2 cellular contexts compared by ENCODE assay signal in the genomic region with DNA sequence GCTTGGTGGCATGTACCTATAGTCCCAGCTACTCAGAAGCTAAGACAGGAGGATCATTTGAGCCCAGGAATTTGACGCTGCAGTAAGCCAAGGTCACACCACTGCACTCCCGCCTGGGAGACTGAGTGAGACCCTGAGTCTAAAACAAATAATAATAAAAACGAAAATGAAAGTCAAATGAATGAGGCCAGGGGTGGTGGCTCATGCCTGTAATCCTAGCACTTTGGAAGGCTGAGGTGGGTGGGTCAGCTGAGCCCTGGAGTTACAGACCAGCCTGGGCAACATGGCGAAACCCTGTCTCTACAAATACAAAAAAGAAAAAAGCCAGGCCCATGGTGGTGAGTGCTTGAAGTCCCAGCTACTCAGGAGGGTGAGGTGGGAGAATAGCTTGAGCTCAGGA. TPM values are rescaled to one million over a fixed set of nuclear protein-coding genes. Genes with fewer than 3 reads are reported as not detected.
"Had no signal": no experiment of that assay in that cellular context is flagged by ENCODE, and none has a peak within 500 bp of the region (broad histone marks: within the 10 kb centered on the region; RNA-seq: fewer than 3 reads in every experiment).

No MANE protein-coding gene starts in this region.

RNA-seq across cellular contexts. Expression of a gene that starts 59.5 kb away (rescaled TPM):
- total RNA-seq: IMR-90 had no signal
- polyA plus RNA-seq: IgD-negative memory B cell had no signal
